In the genomic region with DNA sequence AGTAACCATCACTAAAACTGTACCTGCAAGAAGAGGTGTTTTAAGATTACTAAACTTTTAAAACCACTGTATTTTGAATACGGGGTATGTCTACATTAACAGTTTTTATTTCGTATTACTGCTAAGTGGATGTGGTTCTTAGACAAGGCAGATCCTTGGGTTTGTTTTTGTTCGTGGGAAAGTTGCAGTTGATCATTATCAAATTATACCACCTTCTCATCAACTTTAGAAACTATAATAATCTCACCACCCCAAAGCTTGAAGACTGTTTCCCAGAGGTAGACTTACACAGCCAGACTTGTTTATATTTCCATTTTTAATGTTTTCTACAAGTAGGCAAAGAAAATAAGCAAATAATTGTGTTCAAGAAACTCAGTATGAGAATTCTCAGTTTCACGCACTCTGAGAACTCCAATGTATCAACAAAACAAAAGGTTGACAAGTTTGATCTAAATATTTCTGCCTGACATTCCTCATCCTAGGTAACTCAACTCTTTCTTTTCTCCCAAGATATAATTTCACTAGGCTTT, we compare ENCODE assay signal across 14 cellular contexts. TPM values are rescaled to one million over a fixed set of nuclear protein-coding genes. Genes with fewer than 3 reads are reported as not detected.
"Had no signal": no experiment of that assay in that cellular context is flagged by ENCODE, and none has a peak within 500 bp of the region (broad histone marks: within the 10 kb centered on the region; RNA-seq: fewer than 3 reads in every experiment).

No MANE protein-coding gene starts in this region.

- H3K27me3 ChIP-seq: right atrium auricular region, tibial nerve had no signal

- H3K4me1 ChIP-seq: gastroesophageal sphincter, right atrium auricular region, tibial nerve had no signal

- ATAC-seq: gastroesophageal sphincter; left ventricle myocardium superior; stimulated activated memory B cell treated with anti-CD40 and anti-IgM and Interleukin-4, amounts not matched to agents 10 μg/mL and 1 μg/mL and 100 μg/mL, for 72 hours had no signal

- H3K27ac ChIP-seq: epithelial cell of prostate, gastroesophageal sphincter, right atrium auricular region, tibial nerve had no signal

- H3K36me3 ChIP-seq: gastroesophageal sphincter, right atrium auricular region, tibial nerve had no signal

- H3K4me1 Mint-ChIP-seq: activated naive CD4-positive, alpha-beta T cell treated with anti-CD3 and anti-CD28 coated beads, Interleukin-2, amount 10 ng/mL, durations not matched to agents 7 days and 5 days; stimulated activated memory B cell treated with anti-CD40 and anti-IgM and Interleukin-4, amounts not matched to agents 10 μg/mL and 1 μg/mL and 100 μg/mL, for 72 hours had no signal

- H3K36me3 Mint-ChIP-seq: activated naive CD4-positive, alpha-beta T cell treated with anti-CD3 and anti-CD28 coated beads, Interleukin-2, amount 10 ng/mL, durations not matched to agents 7 days and 5 days; stimulated activated memory B cell treated with anti-CD40 and anti-IgM and Interleukin-4, amounts not matched to agents 10 μg/mL and 1 μg/mL and 100 μg/mL, for 72 hours had no signal

- DNase-seq: activated CD4-positive, alpha-beta T cell treated with anti-CD3 and anti-CD28 coated beads for 48 hours; activated naive CD4-positive, alpha-beta T cell treated with anti-CD3 and anti-CD28 coated beads, Interleukin-2, amount 10 ng/mL, durations not matched to agents 7 days and 5 days; central memory CD4-positive, alpha-beta T cell; cortex of kidney; effector CD8-positive, alpha-beta T cell; left ventricle myocardium superior; posterior cingulate gyrus had no signal

- H3K4me3 Mint-ChIP-seq: activated naive CD4-positive, alpha-beta T cell treated with anti-CD3 and anti-CD28 coated beads, Interleukin-2, amount 10 ng/mL, durations not matched to agents 7 days and 5 days; stimulated activated memory B cell treated with anti-CD40 and anti-IgM and Interleukin-4, amounts not matched to agents 10 μg/mL and 1 μg/mL and 100 μg/mL, for 72 hours; T-helper 1 cell treated with Interleukin-12 subunit alpha and Interleukin-12 subunit beta and Interleukin-4 antibody, amounts not matched to agents 30 μg/mL and 1 μg/mL, for 36 hours had no signal

- H3K9me3 ChIP-seq: gastroesophageal sphincter, right atrium auricular region, tibial nerve had no signal

- H3K9me3 Mint-ChIP-seq: activated naive CD4-positive, alpha-beta T cell treated with anti-CD3 and anti-CD28 coated beads, Interleukin-2, amount 10 ng/mL, durations not matched to agents 7 days and 5 days; stimulated activated memory B cell treated with anti-CD40 and anti-IgM and Interleukin-4, amounts not matched to agents 10 μg/mL and 1 μg/mL and 100 μg/mL, for 72 hours; T-helper 1 cell treated with Interleukin-12 subunit alpha and Interleukin-12 subunit beta and Interleukin-4 antibody, amounts not matched to agents 30 μg/mL and 1 μg/mL, for 36 hours had no signal

- H3K27ac Mint-ChIP-seq: activated naive CD4-positive, alpha-beta T cell treated with anti-CD3 and anti-CD28 coated beads, Interleukin-2, amount 10 ng/mL, durations not matched to agents 7 days and 5 days; stimulated activated memory B cell treated with anti-CD40 and anti-IgM and Interleukin-4, amounts not matched to agents 10 μg/mL and 1 μg/mL and 100 μg/mL, for 72 hours; T-helper 1 cell treated with Interleukin-12 subunit alpha and Interleukin-12 subunit beta and Interleukin-4 antibody, amounts not matched to agents 30 μg/mL and 1 μg/mL, for 36 hours had no signal

- H3K4me3 ChIP-seq: gastroesophageal sphincter, right atrium auricular region, smooth muscle cell, tibial nerve had no signal

RNA-seq across cellular contexts. Expression of a gene that starts 36.1 kb away (rescaled TPM):
- total RNA-seq: left ventricle myocardium superior, right atrium auricular region had no signal
